In the genomic region with DNA sequence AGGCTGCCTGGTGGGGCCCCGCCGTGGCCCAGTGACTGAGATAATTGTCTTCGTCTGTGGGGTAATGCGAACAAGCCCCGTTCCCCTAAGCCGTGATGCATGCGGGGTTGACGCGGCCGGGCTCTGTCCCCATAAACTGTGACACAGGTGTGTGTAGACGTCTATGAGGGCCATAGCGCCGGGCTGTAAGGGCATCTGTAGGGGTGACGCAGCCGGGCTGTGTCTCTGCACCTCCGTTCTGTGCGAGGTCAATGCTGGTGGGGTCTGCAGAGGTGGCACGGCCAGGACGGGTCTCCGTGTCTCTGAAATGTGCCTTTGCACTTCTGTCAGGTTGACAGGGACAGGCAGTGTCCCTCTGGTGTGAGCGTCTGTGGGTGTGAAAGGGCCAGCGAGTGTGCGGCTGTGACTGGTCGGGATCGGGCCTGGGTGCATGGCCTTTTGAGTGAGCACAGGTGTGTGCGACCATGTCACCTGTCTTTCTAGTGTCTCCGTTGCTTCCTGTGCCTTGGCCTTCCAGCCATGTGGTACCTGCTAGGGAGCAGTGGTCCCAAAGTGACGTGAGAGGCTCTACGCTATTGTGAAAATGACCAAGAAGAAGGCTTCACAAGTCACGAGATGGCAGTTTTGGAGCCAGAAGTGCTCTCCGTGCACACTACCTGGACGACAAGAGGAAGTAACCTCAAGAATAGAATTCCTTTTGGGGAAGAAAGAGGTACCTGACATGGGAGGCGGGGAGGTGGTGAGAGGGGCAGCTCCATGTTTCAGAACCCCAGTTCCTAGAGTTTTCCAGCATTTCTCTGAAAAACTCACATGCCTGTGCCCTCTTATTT, we compare ENCODE assay signal across 8 cellular contexts. TPM values are rescaled to one million over a fixed set of nuclear protein-coding genes. Genes with fewer than 3 reads are reported as not detected.
DNase-seq lines count a peak whose midpoint lies in the region; ATAC-seq, FAIRE-seq and TF ChIP-seq lines count a peak whose summit lies in the region.

No MANE protein-coding gene starts in this region.

- no peak for TF ChIP-seq CTCF in CD8-positive, alpha-beta T cell (IDR thresholded peaks at IDR 0.05)
- TF ChIP-seq CTCF in OCI-LY1 (IDR thresholded peaks at IDR 0.05; ENCODE audit: low read length) (no peak), H1 (IDR thresholded peaks at IDR 0.05; ENCODE audit: control extremely low read depth in 1 of 3, insufficient read depth in 1 of 3, low read depth in 1 of 3, low read length in 3 of 3) (no peak), neutrophil (IDR thresholded peaks at IDR 0.05) (no peak)

- intact Hi-C loops in CD8-positive, alpha-beta T cell (cut with DNase I, micrococcal nuclease) = loop anchor here (2.0 to 5.0 kb wide), 11 partner anchors 15 to 1929 kb away; a partner anchor contains a TSS

- FAIRE-seq in H1 (lab: Jason Lieb, UNC) = no peak

- H3K36me3 Mint-ChIP-seq in CD8-positive, alpha-beta T cell = peaks cover 36% of the 10 kb centered on the region

- TF ChIP-seq POLR2A in H1 (IDR thresholded peaks at IDR 0.05; ENCODE audit: control extremely low read depth in 1 of 2, low read depth in 2 of 2, low read length in 2 of 2) = no peak

- DNase-seq in CD8-positive, alpha-beta T cell = no peak
- no peak for DNase-seq in H1 (ENCODE audit: low read depth in 1 of 2, low spot score in 2 of 2)
- DNase-seq in NCI-H2107 treated with DMSO at 0.1 percent for 48 hours (lab: John Stamatoyannopoulos, UW; ENCODE audit: unreplicated experiment) = no peak
- DNase-seq in EL = no peak
- DNase-seq in DMS79 (lab: John Stamatoyannopoulos, UW) = no peak

- no peaks in the 10 kb centered on the region for H4K20me1 ChIP-seq in OCI-LY1 (ENCODE audit: insufficient read depth, low read length)
- H4K20me1 ChIP-seq in H1 (replicated peaks in 1 of 2; ENCODE audit: control insufficient read depth in 1 of 2, insufficient read depth in 2 of 2, low read length in 2 of 2) = peaks cover 0 to 5% of the 10 kb centered on the region in 2 experiments

- ATAC-seq in CD8-positive, alpha-beta T cell = peak; percentile 3
- no peak for ATAC-seq in HG03159 (IDR thresholded peaks at IDR 0.05; ENCODE audit: unreplicated experiment)

- H2BK5ac ChIP-seq in H1 (ENCODE audit: low read depth, low read length) = peak overlapping the region; percentile 89; the same call in 1 of the 2 replicates

- peak overlapping the region; percentile 26 for H3K27ac ChIP-seq in CD8-positive, alpha-beta T cell (ENCODE audit: low read depth, low read length)
- H3K27ac ChIP-seq in OCI-LY1 (ENCODE audit: low read depth, low read length, poor library complexity, severe bottlenecking) (no peak overlapping the region), H1 (ENCODE audit: low read depth, low read length) (peak overlapping the region; percentile 57; the same call in 1 of the 2 replicates), neutrophil (no peak overlapping the region)

- TF ChIP-seq RAD21 in H1 (IDR thresholded peaks at IDR 0.05 in 1 of 2, conservative IDR thresholded peaks at IDR 0.05 in 1 of 2; ENCODE audit: low read depth in 2 of 2, low read length in 2 of 2) = no peak

- peaks cover 3% of the 10 kb centered on the region; the same call in 1 of the 2 replicates for H3K79me1 ChIP-seq in H1 (ENCODE audit: low read depth, low read length)

- TF ChIP-seq EP300 in H1 (IDR thresholded peaks at IDR 0.05; ENCODE audit: borderline replicate concordance in 1 of 2, low read depth in 2 of 2, low read length in 2 of 2) = no peak

- peak overlapping the region; percentile 54 for H3K4me3 ChIP-seq in CD8-positive, alpha-beta T cell (ENCODE audit: low read depth, low read length)
- H3K4me3 ChIP-seq in OCI-LY1 (ENCODE audit: low read depth, low read length, poor library complexity, severe bottlenecking) (peak overlapping the region; percentile 48), H1 (ENCODE audit: extremely low read depth in 1 of 4, insufficient read depth in 2 of 4, low read depth in 3 of 4, low read length in 4 of 4) (peak overlapping the region; percentile 82 to 98 (median 91)), neutrophil (ENCODE audit: low read depth in 1 of 2, low read length in 1 of 2) (peak overlapping the region; percentile 76 to 77)

- H3K9ac ChIP-seq in OCI-LY1 (ENCODE audit: low read length) = no peak overlapping the region
- H3K9ac ChIP-seq in H1 (replicated peaks in 1 of 4; ENCODE audit: extremely low read depth in 1 of 4, low read depth in 3 of 4, low read length in 3 of 4) = peak overlapping the region; percentile 36 to 93 (median 81)

- no peak overlapping the region for H3K23ac ChIP-seq in H1 (ENCODE audit: insufficient read length)

- POLR2A ChIA-PET in CD8-positive, alpha-beta T cell (lab: Charles Lee) = interaction anchor here (0.7 to 1.5 kb wide), 3 partner anchors 11 to 322 kb away, joined by 3 to 19 read pairs (median 3); a partner anchor contains a TSS
- POLR2A ChIA-PET in H1 (lab: Charles Lee; ENCODE audit: partially characterized antibody) = interaction anchor here (0.6 to 2.6 kb wide), 16 partner anchors 8 to 225 kb away, joined by 3 to 13 read pairs (median 4); a partner anchor contains a TSS

- no peaks in the 10 kb centered on the region for H3K79me2 ChIP-seq in OCI-LY1 (ENCODE audit: insufficient read depth, low read length)
- H3K79me2 ChIP-seq in H1 (ENCODE audit: control insufficient read depth in 1 of 2, insufficient read depth in 2 of 2, low read length in 2 of 2) = peaks cover 10 to 37% of the 10 kb centered on the region in 2 experiments; a peak in 3 of 4 replicates

- peak overlapping the region; percentile 92 for H3K27ac Mint-ChIP-seq in CD8-positive, alpha-beta T cell

- no peak overlapping the region for H2BK20ac ChIP-seq in H1 (ENCODE audit: low read length)

- H3K23me2 ChIP-seq in H1 (ENCODE audit: low read depth, low read length) = peaks cover 9% of the 10 kb centered on the region

- H3K4me1 ChIP-seq in CD8-positive, alpha-beta T cell (ENCODE audit: insufficient read depth, low read length) = peaks cover 12% of the 10 kb centered on the region
- H3K4me1 ChIP-seq in OCI-LY1 (ENCODE audit: insufficient read depth, low read length, severe bottlenecking) (peaks cover 4% of the 10 kb centered on the region), H1 (replicated peaks in 1 of 4; ENCODE audit: control insufficient read depth in 3 of 4, insufficient read depth in 4 of 4, low read length in 3 of 4) (peaks cover 0 to 9% (median 2%) of the 10 kb centered on the region in 4 experiments; a peak in 4 of 7 replicates), neutrophil (ENCODE audit: control insufficient read depth in 1 of 2, insufficient read depth in 1 of 2, low read depth in 1 of 2, low read length in 1 of 2) (peaks cover 10 to 15% of the 10 kb centered on the region in 2 experiments)

- peak overlapping the region; percentile 75; the same call in 1 of the 2 replicates for H2BK12ac ChIP-seq in H1 (ENCODE audit: low read depth, low read length)

- no peaks in the 10 kb centered on the region for H3F3A ChIP-seq in OCI-LY1 (ENCODE audit: insufficient read depth, low read length)

- peaks cover 6% of the 10 kb centered on the region for H3K9me3 ChIP-seq in CD8-positive, alpha-beta T cell (ENCODE audit: low read length)
- H3K9me3 ChIP-seq in OCI-LY1 (ENCODE audit: low read length) = no peaks in the 10 kb centered on the region; the same call in 1 of the 2 replicates
- peaks cover 0 to 3% of the 10 kb centered on the region in 2 experiments; a peak in 1 of 4 replicates for H3K9me3 ChIP-seq in H1 (ENCODE audit: insufficient read depth in 2 of 2, low read depth in 1 of 2, low read length in 1 of 2)
- H3K9me3 ChIP-seq in neutrophil = peaks cover 8% of the 10 kb centered on the region

- no peak overlapping the region for H4K5ac ChIP-seq in H1 (ENCODE audit: insufficient read length, low read depth, low read length)

- H2AK5ac ChIP-seq in H1 (ENCODE audit: low read depth, low read length) = peak overlapping the region; percentile 69; the same call in 1 of the 2 replicates

- CTCF ChIA-PET in CD8-positive, alpha-beta T cell (lab: Charles Lee) = interaction anchor here (1.2 kb wide), 1 partner anchor 11 kb away, joined by 4 read pairs; no protein-coding TSS in a partner anchor
- CTCF ChIA-PET in H1 (lab: Charles Lee; ENCODE audit: partially characterized antibody) = interaction anchor here (0.9 to 2.2 kb wide), 5 partner anchors 10 to 326 kb away, joined by 3 to 13 read pairs (median 4); no protein-coding TSS in a partner anchor

- H4K8ac ChIP-seq in H1 (ENCODE audit: extremely low read depth, insufficient read depth, low read length) = peak overlapping the region; percentile 62

- H3K4me3 Mint-ChIP-seq in CD8-positive, alpha-beta T cell = peak overlapping the region; percentile 94

- H3K4me1 Mint-ChIP-seq in CD8-positive, alpha-beta T cell (ENCODE audit: low read depth) = peaks cover 17% of the 10 kb centered on the region

- no peaks in the 10 kb centered on the region for H3K36me3 ChIP-seq in CD8-positive, alpha-beta T cell (ENCODE audit: insufficient read depth, low read length)
- H3K36me3 ChIP-seq in OCI-LY1 (ENCODE audit: insufficient read depth, low read length) (no peaks in the 10 kb centered on the region; the same call in 1 of the 2 replicates), H1 (ENCODE audit: control insufficient read depth in 2 of 4, insufficient read depth in 4 of 4, low read length in 3 of 4) (peaks cover 0 to 14% (median 6%) of the 10 kb centered on the region in 4 experiments; a peak in 4 of 8 replicates), neutrophil (no peaks in the 10 kb centered on the region)

- no peak overlapping the region for H3K56ac ChIP-seq in H1 (replicated peaks; ENCODE audit: insufficient read length, low read depth, low read length)

- 21% methylated on average over 33 of the region's 33 CpGs; no CpG with 5 or more reads in 1 of the 2 experiments for WGBS in H1 (ENCODE audit: extremely low coverage in 1 of 2, insufficient coverage in 1 of 2, insufficient read length in 1 of 2, insufficient replicate concordance in 2 of 2, low coverage in 1 of 2, low lambda C conversion rate in 2 of 2, missing lambda C conversion rate in 1 of 2), 2 experiments

- no peaks in the 10 kb centered on the region for H3K27me3 ChIP-seq in CD8-positive, alpha-beta T cell (ENCODE audit: insufficient read depth, low read length)
- no peaks in the 10 kb centered on the region for H3K27me3 ChIP-seq in OCI-LY1 (ENCODE audit: insufficient read depth, low read length)
- H3K27me3 ChIP-seq in H1 (replicated peaks in 1 of 4; ENCODE audit: control insufficient read depth in 3 of 4, extremely low read depth in 1 of 4, insufficient read depth in 3 of 4, low read length in 3 of 4) = peaks cover 0 to 3% (median 1%) of the 10 kb centered on the region in 4 experiments; a peak in 2 of 7 replicates
- peaks cover 8% of the 10 kb centered on the region for H3K27me3 ChIP-seq in neutrophil

- no peak overlapping the region for H3K18ac ChIP-seq in H1 (ENCODE audit: extremely low read depth, low read length)

- no peak overlapping the region for H2BK15ac ChIP-seq in H1 (ENCODE audit: low read length)

- H3K9me2 ChIP-seq in OCI-LY1 (ENCODE audit: low read depth, low read length) = no peaks in the 10 kb centered on the region

- H2AFZ ChIP-seq in OCI-LY1 (ENCODE audit: low read length) (peak overlapping the region; percentile 82; the same call in 1 of the 2 replicates), H1 (ENCODE audit: low read length) (no peak overlapping the region; the same call in 1 of the 2 replicates)

- H3K9me3 Mint-ChIP-seq in CD8-positive, alpha-beta T cell = peaks cover 13% of the 10 kb centered on the region

- no peak overlapping the region for H3K4ac ChIP-seq in H1 (replicated peaks; ENCODE audit: insufficient read length, low read depth, low read length)

- no peak overlapping the region for H2BK120ac ChIP-seq in H1 (replicated peaks; ENCODE audit: low read depth, low read length)

- peak overlapping the region; percentile 47 for H4K91ac ChIP-seq in H1 (replicated peaks; ENCODE audit: insufficient read length, low read length)

- H3K4me2 ChIP-seq in OCI-LY1 (ENCODE audit: low read length) (no peak overlapping the region), H1 (ENCODE audit: insufficient read depth in 1 of 2, low read depth in 2 of 2, low read length in 2 of 2) (peak overlapping the region; percentile 72 to 98)

- no peak overlapping the region for H3K14ac ChIP-seq in H1 (ENCODE audit: insufficient read length)

- no peaks in the 10 kb centered on the region for H3K27me3 Mint-ChIP-seq in CD8-positive, alpha-beta T cell (ENCODE audit: low read depth)

RNA-seq across cellular contexts. Expression of a gene that starts 16.4 kb away (rescaled TPM):
- total RNA-seq in CD8-positive, alpha-beta T cell = 100 to 1,000 TPM; 784 to 793 TPM
- 36.7 and 44.1 TPM in 2 replicates for total RNA-seq in H1 (2021; fragmentation: NEBNext Ultra II Directional; extraction: Animal tissue kit (Norgen Biotek cat#: 25700))
- polyA plus RNA-seq in H1 (2011; rRNA removed) = 30.0 and 43.7 TPM in 2 replicates
- 62.0 TPM for polyA plus RNA-seq in H1 (2011; cell fraction: cytosol; rRNA removed)
- 81.9 TPM for polyA plus RNA-seq in H1 (2011; cell fraction: nucleus; rRNA removed)
- polyA plus RNA-seq in H1 (2012, experiment 1 of 2) = 39.8 to 55.6 TPM (median 46.6 TPM) in 4 replicates
- polyA plus RNA-seq in H1 (2012, experiment 2 of 2) = 4.6 TPM
- 30.5 TPM for polyA plus RNA-seq in H1 (2013, experiment 1 of 2)
- 26.8 TPM for polyA plus RNA-seq in H1 (2013, experiment 2 of 2)
- polyA minus RNA-seq in H1 (2011; rRNA and poly(A)+ RNA removed) = 34.3 and 35.5 TPM in 2 replicates
- 22.2 TPM for polyA minus RNA-seq in H1 (2011; cell fraction: cytosol; rRNA and poly(A)+ RNA removed)
- polyA minus RNA-seq in H1 (2011; cell fraction: nucleus; rRNA and poly(A)+ RNA removed) = 48.1 TPM

RNA-seq across cellular contexts. Expression of a gene that starts 54.1 kb away (rescaled TPM):
- total RNA-seq in CD8-positive, alpha-beta T cell = 1 to 10 TPM; 3.8 TPM
- 22.1 and 22.4 TPM in 2 replicates for total RNA-seq in H1 (2021; fragmentation: NEBNext Ultra II Directional; extraction: Animal tissue kit (Norgen Biotek cat#: 25700))
- 1.9 and 2.9 TPM in 2 replicates for polyA plus RNA-seq in H1 (2011; rRNA removed)
- polyA plus RNA-seq in H1 (2011; cell fraction: cytosol; rRNA removed) = 3.8 TPM
- 3.4 TPM for polyA plus RNA-seq in H1 (2011; cell fraction: nucleus; rRNA removed)
- 7.9 to 13.6 TPM (median 8.7 TPM) in 4 replicates for polyA plus RNA-seq in H1 (2012, experiment 1 of 2)
- polyA plus RNA-seq in H1 (2012, experiment 2 of 2) = 0.88 TPM
- polyA plus RNA-seq in H1 (2013, experiment 1 of 2) = 11.9 TPM
- 10.6 TPM for polyA plus RNA-seq in H1 (2013, experiment 2 of 2)
- 18.5 and 24.9 TPM in 2 replicates for polyA minus RNA-seq in H1 (2011; rRNA and poly(A)+ RNA removed)
- polyA minus RNA-seq in H1 (2011; cell fraction: cytosol; rRNA and poly(A)+ RNA removed) = 11.4 TPM
- 36.4 TPM for polyA minus RNA-seq in H1 (2011; cell fraction: nucleus; rRNA and poly(A)+ RNA removed)

Comparison
In these comparisons a context has a peak if more than half of its experiments do, and no peak if none do; other contexts are left out.
1. H3K27ac ChIP-seq: peak in CD8-positive, alpha-beta T cell (single experiment) and H1 (single experiment); none in OCI-LY1 (single experiment) and neutrophil (single experiment).
2. RNA of a gene that starts 16.4 kb away (total RNA-seq): 784 to 793 TPM in CD8-positive, alpha-beta T cell; 36.7 to 44.1 TPM in H1; every median in the first group is over 10 times any median in the second.
3. Peak in every context shown above with its lines, with median percentiles within 50 percentile points of each other: H3K4me3 ChIP-seq.